ENCODE assay signal across 12 cellular contexts in genomic region chr14:64736271-64737131, GRCh38. TPM values are rescaled to one million over a fixed set of nuclear protein-coding genes. Genes with fewer than 3 reads are reported as not detected.
DNase-seq lines count a peak whose midpoint lies in the region; ATAC-seq and TF ChIP-seq lines count a peak whose summit lies in the region.
"Had no signal": no experiment of that assay in that cellular context is flagged by ENCODE, and none has a peak within 500 bp of the region (broad histone marks: within the 10 kb centered on the region; RNA-seq: fewer than 3 reads in every experiment).

No MANE protein-coding gene starts in this region.

- DNase-seq in H9: peak; percentile 53
- peak; percentile 83 for DNase-seq in NCI-H2196 treated with DMSO at 0.1 percent for 48 hours (lab: John Stamatoyannopoulos, UW; ENCODE audit: unreplicated experiment)
- no peak for DNase-seq in gastrocnemius medialis
- no peak for DNase-seq in GF-D8 (lab: John Stamatoyannopoulos, UW)
- no peak for DNase-seq in activated T-helper 2 cell treated with anti-CD3 and anti-CD28 coated beads, Interferon-gamma antibody, Interleukin-2, Interleukin-4, amounts not matched to agents 10 μg/mL and 5 μg/mL and 100 μg/mL, durations not matched to agents 14 hours and 24 hours and 36 hours (ENCODE audit: low spot score)
- DNase-seq: anterior cingulate cortex, erythroblast, HCEC 1CT had no signal

- no peak overlapping the region for H4K91ac ChIP-seq in H9 (ENCODE audit: insufficient read length, low read depth, low read length)

- no peak overlapping the region for H2BK15ac ChIP-seq in H9 (ENCODE audit: low read depth, low read length)

- no peaks in the 10 kb centered on the region for H3K79me1 ChIP-seq in H9 (ENCODE audit: insufficient read depth, low read depth, low read length, poor library complexity, severe bottlenecking)

- no peak overlapping the region for H4K8ac ChIP-seq in H9 (replicated peaks; ENCODE audit: insufficient read length, low read depth, low read length)

- no peak overlapping the region for H2BK12ac ChIP-seq in H9 (ENCODE audit: insufficient read length, low read depth, low read length)

- H3T11ph ChIP-seq in H9 (ENCODE audit: low read length): no peak overlapping the region

- no peak overlapping the region for H2BK120ac ChIP-seq in H9 (ENCODE audit: low read depth, low read length, poor library complexity, severe bottlenecking)

- H3K27me3 Mint-ChIP-seq in H9 (ENCODE audit: low read depth): no peaks in the 10 kb centered on the region
- no peaks in the 10 kb centered on the region for H3K27me3 Mint-ChIP-seq in activated T-helper 2 cell treated with anti-CD3 and anti-CD28 coated beads, Interferon-gamma antibody, Interleukin-2, Interleukin-4, amounts not matched to agents 10 μg/mL and 5 μg/mL and 100 μg/mL, durations not matched to agents 14 hours and 24 hours and 36 hours (ENCODE audit: low read depth)

- no peak overlapping the region for H2BK20ac ChIP-seq in H9 (ENCODE audit: low read depth, low read length, poor library complexity, severe bottlenecking)

- no peak overlapping the region for H3K18ac ChIP-seq in H9 (ENCODE audit: insufficient read length, low read depth, low read length)

- in situ Hi-C loops in gastrocnemius medialis (cut with MboI; ENCODE audit: low sequenced_read_pairs in 4 of 4): no loop called here

- no peak overlapping the region for H3K56ac ChIP-seq in H9 (ENCODE audit: insufficient read length, low read depth, low read length)

- H3K4me1 Mint-ChIP-seq in H9: peaks cover 11 to 15% of the 10 kb centered on the region in 2 experiments; a peak in 3 of 4 replicates
- peaks cover 7% of the 10 kb centered on the region for H3K4me1 Mint-ChIP-seq in activated T-helper 2 cell treated with anti-CD3 and anti-CD28 coated beads, Interferon-gamma antibody, Interleukin-2, Interleukin-4, amounts not matched to agents 10 μg/mL and 5 μg/mL and 100 μg/mL, durations not matched to agents 14 hours and 24 hours and 36 hours (ENCODE audit: low read depth)

- no peak overlapping the region for H4K5ac ChIP-seq in H9 (ENCODE audit: insufficient read length, low read depth, low read length)

- H3K4me1 ChIP-seq in H9 (ENCODE audit: insufficient read depth, low read length): no peaks in the 10 kb centered on the region; the same call in 1 of the 2 replicates
- H3K4me1 ChIP-seq in iPS-20b (ENCODE audit: insufficient read depth, low read length): no peaks in the 10 kb centered on the region
- H3K4me1 ChIP-seq in gastrocnemius medialis: peaks cover 0 to 4% of the 10 kb centered on the region in 2 donors

- H3K36me3 Mint-ChIP-seq in H9 (ENCODE audit: insufficient read depth in 1 of 3, low read depth in 3 of 3): peaks cover 24 to 54% (median 46%) of the 10 kb centered on the region in 3 experiments; a peak in 6 of 7 replicates
- no peaks in the 10 kb centered on the region for H3K36me3 Mint-ChIP-seq in activated T-helper 2 cell treated with anti-CD3 and anti-CD28 coated beads, Interferon-gamma antibody, Interleukin-2, Interleukin-4, amounts not matched to agents 10 μg/mL and 5 μg/mL and 100 μg/mL, durations not matched to agents 14 hours and 24 hours and 36 hours (ENCODE audit: low read depth)

- no peak overlapping the region for H3K23ac ChIP-seq in H9 (ENCODE audit: insufficient read length, low read depth, low read length)

- TF ChIP-seq CTCF in H9 (conservative IDR thresholded peaks at IDR 0.05) (peak; percentile 38; the same call in 2 of the 3 replicates), gastrocnemius medialis (IDR thresholded peaks at IDR 0.05 in 4 of 5, conservative IDR thresholded peaks at IDR 0.05 in 1 of 5) (no peak)

- no peak overlapping the region for H2BK5ac ChIP-seq in H9 (ENCODE audit: insufficient read length, low read length)

- no peak overlapping the region for H3K27ac ChIP-seq in H9 (ENCODE audit: insufficient read length, low read depth, low read length)
- peak overlapping the region; percentile 22 for H3K27ac ChIP-seq in iPS-20b (ENCODE audit: low read length)
- H3K27ac ChIP-seq in gastrocnemius medialis: no peak overlapping the region

- no peaks in the 10 kb centered on the region for H3K9me3 Mint-ChIP-seq in H9
- H3K9me3 Mint-ChIP-seq in activated T-helper 2 cell treated with anti-CD3 and anti-CD28 coated beads, Interferon-gamma antibody, Interleukin-2, Interleukin-4, amounts not matched to agents 10 μg/mL and 5 μg/mL and 100 μg/mL, durations not matched to agents 14 hours and 24 hours and 36 hours: no peaks in the 10 kb centered on the region

- H3K27me3 ChIP-seq in H9 (ENCODE audit: insufficient read depth, low read length) (no peaks in the 10 kb centered on the region), iPS-20b (ENCODE audit: insufficient read depth, low read length) (no peaks in the 10 kb centered on the region), gastrocnemius medialis (no peaks in the 10 kb centered on the region)

- H2AFZ ChIP-seq in H9 (ENCODE audit: low read length): no peak overlapping the region

- no peaks in the 10 kb centered on the region for H3K23me2 ChIP-seq in H9 (ENCODE audit: insufficient read length, low read depth, low read length, poor library complexity, severe bottlenecking)

- no peak overlapping the region for H3K4me3 Mint-ChIP-seq in H9
- no peak overlapping the region for H3K4me3 Mint-ChIP-seq in activated T-helper 2 cell treated with anti-CD3 and anti-CD28 coated beads, Interferon-gamma antibody, Interleukin-2, Interleukin-4, amounts not matched to agents 10 μg/mL and 5 μg/mL and 100 μg/mL, durations not matched to agents 14 hours and 24 hours and 36 hours (ENCODE audit: low read depth)

- no peak for TF ChIP-seq POLR2A in gastrocnemius medialis (IDR thresholded peaks at IDR 0.05)

- no peak overlapping the region for H3K4me2 ChIP-seq in H9 (ENCODE audit: insufficient read depth, insufficient read length, low read length)

- ATAC-seq in gastrocnemius medialis (peak; percentile 20 to 37), HG03175 (IDR thresholded peaks at IDR 0.05; ENCODE audit: unreplicated experiment) (no peak)

- H4K20me1 ChIP-seq in H9 (ENCODE audit: control insufficient read depth, insufficient read depth, insufficient read length): no peaks in the 10 kb centered on the region

- H3K9me3 ChIP-seq in H9 (ENCODE audit: control insufficient read depth, low read depth, low read length) (no peaks in the 10 kb centered on the region), iPS-20b (ENCODE audit: insufficient read depth, low read depth, low read length) (no peaks in the 10 kb centered on the region), gastrocnemius medialis (no peaks in the 10 kb centered on the region)

- WGBS in H9 (ENCODE audit: extremely low coverage, insufficient read length, low lambda C conversion rate): no CpG with 5 or more reads among the region's 27 CpGs

- no peak overlapping the region; a peak in 1 of 7 replicates for H3K27ac Mint-ChIP-seq in H9
- H3K27ac Mint-ChIP-seq in activated T-helper 2 cell treated with anti-CD3 and anti-CD28 coated beads, Interferon-gamma antibody, Interleukin-2, Interleukin-4, amounts not matched to agents 10 μg/mL and 5 μg/mL and 100 μg/mL, durations not matched to agents 14 hours and 24 hours and 36 hours: no peak overlapping the region

- H3K4ac ChIP-seq in H9 (ENCODE audit: low read depth, low read length): no peak overlapping the region

- no peaks in the 10 kb centered on the region for H3K79me2 ChIP-seq in H9 (ENCODE audit: insufficient read depth, low read length)

- no peak overlapping the region for H2AK5ac ChIP-seq in H9 (ENCODE audit: insufficient read length, low read length)

- intact Hi-C loops in gastrocnemius medialis (cut with DNase I; ENCODE audit: low total_unique reads): no loop called here
- intact Hi-C loops in activated T-helper 2 cell treated with anti-CD3 and anti-CD28 coated beads, Interferon-gamma antibody, Interleukin-2, Interleukin-4, amounts not matched to agents 10 μg/mL and 5 μg/mL and 100 μg/mL, durations not matched to agents 14 hours and 24 hours and 36 hours (cut with micrococcal nuclease): no loop called here

- H3K36me3 ChIP-seq in iPS-20b (ENCODE audit: insufficient read depth, low read depth, low read length) (peaks cover 87% of the 10 kb centered on the region), gastrocnemius medialis (no peaks in the 10 kb centered on the region)

- no peak overlapping the region for H3K4me3 ChIP-seq in iPS-20b (ENCODE audit: low read length)
- H3K4me3 ChIP-seq in gastrocnemius medialis: no peak overlapping the region
- H3K4me3 ChIP-seq: lung, skin epidermis had no signal

- no peak overlapping the region for H3K9ac ChIP-seq in H9 (ENCODE audit: extremely low read depth, insufficient read length, low read length)
- no peak overlapping the region for H3K9ac ChIP-seq in iPS-20b (ENCODE audit: low read depth, low read length)

- peak overlapping the region; percentile 31; the same call in 1 of the 2 replicates for H3K14ac ChIP-seq in H9 (ENCODE audit: insufficient read depth, low read length)

RNA-seq across cellular contexts. Expression of gene PLEKHG3, which starts 32.3 kb away (rescaled TPM):
- total RNA-seq in H9 (2021): 48.5 and 49.5 TPM in 2 replicates
- total RNA-seq in gastrocnemius medialis: 10 to 100 TPM in 3 of 4 donors, 1 to 10 TPM in 1; 8.8 to 18.8 (median 14.5) TPM
- 1.0 and 1.9 TPM in 2 replicates for total RNA-seq in activated T-helper 2 cell treated with anti-CD3 and anti-CD28 coated beads, Interferon-gamma antibody, Interleukin-2, Interleukin-4, amounts not matched to agents 10 μg/mL and 5 μg/mL and 100 μg/mL, durations not matched to agents 14 hours and 24 hours and 36 hours

Comparison
In these comparisons a context has a peak if more than half of its experiments do, and no peak if none do; other contexts are left out.
1. DNase-seq: peak in H9 (single experiment) and NCI-H2196 treated with DMSO at 0.1 percent for 48 hours (single experiment); none in gastrocnemius medialis (0 of 2), GF-D8 (single experiment) and activated T-helper 2 cell treated with anti-CD3 and anti-CD28 coated beads, Interferon-gamma antibody, Interleukin-2, Interleukin-4, amounts not matched to agents 10 μg/mL and 5 μg/mL and 100 μg/mL, durations not matched to agents 14 hours and 24 hours and 36 hours (single experiment).